In the genomic region with DNA sequence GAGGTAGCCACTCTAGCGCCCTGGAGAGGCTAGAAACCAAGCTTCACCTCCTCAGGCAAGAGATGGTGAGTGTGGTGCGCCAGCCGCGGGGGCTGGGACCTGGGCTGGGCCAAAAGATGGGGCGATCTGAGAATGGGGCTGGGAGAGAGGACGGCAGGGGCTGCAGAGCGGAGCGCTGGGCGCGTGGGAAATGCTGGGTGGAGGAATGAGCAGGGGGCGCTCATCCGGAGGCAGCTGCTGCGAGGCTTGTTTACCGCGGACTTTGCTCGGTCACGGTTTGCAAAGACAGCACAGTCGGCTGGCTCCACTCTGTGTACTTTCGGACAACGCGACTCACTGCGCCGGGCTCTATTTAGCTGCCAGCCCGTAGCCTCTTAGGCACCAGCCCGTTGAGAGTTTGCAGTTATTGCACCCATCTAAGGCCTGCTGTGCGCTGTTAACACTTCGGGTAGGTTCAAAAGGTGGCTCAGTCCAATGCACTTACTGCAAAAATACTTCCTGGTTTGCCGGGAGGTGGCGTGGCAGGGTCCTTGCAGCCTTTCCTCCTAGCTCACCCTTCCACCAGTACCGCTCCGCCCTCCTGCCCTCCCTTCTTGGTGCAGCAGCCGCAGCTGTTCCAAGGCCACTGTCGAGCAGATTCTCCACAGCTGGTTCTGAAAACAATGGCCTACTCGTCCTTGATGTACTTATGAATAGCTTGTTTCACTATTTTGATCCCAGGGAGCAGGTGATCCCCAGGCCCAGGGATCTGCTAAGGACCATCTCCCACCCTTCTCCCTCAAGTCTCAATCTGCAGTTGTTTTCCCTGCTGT, we compare ENCODE assay signal across 8 cellular contexts. TPM values are rescaled to one million over a fixed set of nuclear protein-coding genes. Genes with fewer than 3 reads are reported as not detected.
A peak's percentile ranks its signal among the peaks of the same experiment; 100 is the strongest.
DNase-seq lines count a peak whose midpoint lies in the region; ATAC-seq and TF ChIP-seq lines count a peak whose summit lies in the region.

No MANE protein-coding gene starts in this region.

- peak overlapping the region; percentile 83 for H2AFZ ChIP-seq in KMS-11 (ENCODE audit: low read depth)

- DNase-seq in Daoy (ENCODE audit: low read depth) (peak; percentile 95), Peyer's patch (peak; percentile 33 to 89 (median 88)), left lung (peak; percentile 88 to 90)
- DNase-seq in activated T-cell treated with anti-CD3 and anti-CD28 coated beads, Interleukin-2, amount 50 U/mL, for 4 hours = no peak

- H3K36me3 Mint-ChIP-seq in activated T-cell treated with anti-CD3 and anti-CD28 coated beads, Interleukin-2, amount 50 U/mL, for 4 hours (ENCODE audit: insufficient read depth) = no peaks in the 10 kb centered on the region

- peaks cover 4% of the 10 kb centered on the region for H3K9me3 Mint-ChIP-seq in activated T-cell treated with anti-CD3 and anti-CD28 coated beads, Interleukin-2, amount 50 U/mL, for 4 hours

- H3K27me3 ChIP-seq in KMS-11 (ENCODE audit: insufficient read depth, low read depth) = no peaks in the 10 kb centered on the region
- no peaks in the 10 kb centered on the region for H3K27me3 ChIP-seq in Peyer's patch
- no peaks in the 10 kb centered on the region for H3K27me3 ChIP-seq in duodenal mucosa (ENCODE audit: control insufficient read depth in 1 of 2, insufficient read depth in 2 of 2, low read length in 2 of 2)
- H3K27me3 ChIP-seq in left lung = peaks cover 4 to 36% of the 10 kb centered on the region in 2 donors
- no peaks in the 10 kb centered on the region for H3K27me3 ChIP-seq in subcutaneous abdominal adipose tissue (ENCODE audit: control insufficient read depth in 5 of 5, insufficient read depth in 4 of 5, low read length in 5 of 5)

- no peaks in the 10 kb centered on the region for H4K20me1 ChIP-seq in KMS-11 (ENCODE audit: insufficient read depth)

- H3K36me3 ChIP-seq in KMS-11 (ENCODE audit: insufficient read depth) = no peaks in the 10 kb centered on the region
- no peaks in the 10 kb centered on the region for H3K36me3 ChIP-seq in Peyer's patch
- H3K36me3 ChIP-seq in duodenal mucosa (ENCODE audit: control insufficient read depth in 1 of 2, insufficient read depth in 2 of 2, low read length in 2 of 2) = no peaks in the 10 kb centered on the region
- H3K36me3 ChIP-seq in left lung = no peaks in the 10 kb centered on the region
- no peaks in the 10 kb centered on the region for H3K36me3 ChIP-seq in subcutaneous abdominal adipose tissue (ENCODE audit: control insufficient read depth in 5 of 5, insufficient read depth in 5 of 5, low read length in 5 of 5)

- H3K9ac ChIP-seq in KMS-11 (peak overlapping the region; percentile 90), duodenal mucosa (ENCODE audit: low read depth in 1 of 2, low read length in 2 of 2) (peak overlapping the region; percentile 74 to 79), subcutaneous abdominal adipose tissue (ENCODE audit: low read length in 5 of 5) (peak overlapping the region; percentile 63 to 84 (median 72))

- H3K4me1 ChIP-seq in KMS-11 (ENCODE audit: low read depth, poor library complexity, severe bottlenecking) (peaks cover 37% of the 10 kb centered on the region), Peyer's patch (no peaks in the 10 kb centered on the region), duodenal mucosa (ENCODE audit: control insufficient read depth in 1 of 2, insufficient read depth in 2 of 2, low read length in 2 of 2) (peaks cover 4 to 5% of the 10 kb centered on the region in 2 donors), left lung (no peaks in the 10 kb centered on the region), subcutaneous abdominal adipose tissue (ENCODE audit: control insufficient read depth in 5 of 5, insufficient read depth in 5 of 5, low read length in 5 of 5) (peaks cover 0 to 52% (median 41%) of the 10 kb centered on the region in 5 donors)

- H3K27me3 Mint-ChIP-seq in activated T-cell treated with anti-CD3 and anti-CD28 coated beads, Interleukin-2, amount 50 U/mL, for 4 hours (ENCODE audit: low read depth) = peaks cover 16% of the 10 kb centered on the region

- H3K79me2 ChIP-seq in KMS-11 (ENCODE audit: insufficient read depth, low read depth) = peaks cover 6% of the 10 kb centered on the region; the same call in 1 of the 2 replicates

- H3K4me3 ChIP-seq in KMS-11 (IDR thresholded peaks at IDR 0.05; ENCODE audit: insufficient read depth, low read depth, low read length) (no peak overlapping the region), Peyer's patch (peak overlapping the region; percentile 36 to 82 (median 62)), duodenal mucosa (ENCODE audit: low read depth in 1 of 2, low read length in 2 of 2) (peak overlapping the region; percentile 90 to 91), left lung (peak overlapping the region; percentile 54 to 57), subcutaneous abdominal adipose tissue (ENCODE audit: low read depth in 1 of 5, low read length in 5 of 5) (peak overlapping the region; percentile 90 to 100 (median 92))

- no peaks in the 10 kb centered on the region for H3K9me3 ChIP-seq in Peyer's patch
- H3K9me3 ChIP-seq in duodenal mucosa (ENCODE audit: control insufficient read depth in 1 of 2, low read length in 2 of 2) = no peaks in the 10 kb centered on the region
- no peaks in the 10 kb centered on the region for H3K9me3 ChIP-seq in left lung
- no peaks in the 10 kb centered on the region for H3K9me3 ChIP-seq in subcutaneous abdominal adipose tissue (ENCODE audit: control insufficient read depth in 5 of 5, low read length in 5 of 5)

- TF ChIP-seq CTCF in KMS-11 (conservative IDR thresholded peaks at IDR 0.05; ENCODE audit: low read depth, low read length) = peak; percentile 48; the same call in 1 of the 2 replicates
- TF ChIP-seq CTCF in Peyer's patch (IDR thresholded peaks at IDR 0.05) = peak in 4 of 6 experiments; percentile 9 to 55 (median 46)
- no peak for TF ChIP-seq CTCF in left lung (IDR thresholded peaks at IDR 0.05)

- no peak overlapping the region for H3K4me3 Mint-ChIP-seq in activated T-cell treated with anti-CD3 and anti-CD28 coated beads, Interleukin-2, amount 50 U/mL, for 4 hours

- H3K4me1 Mint-ChIP-seq in activated T-cell treated with anti-CD3 and anti-CD28 coated beads, Interleukin-2, amount 50 U/mL, for 4 hours (ENCODE audit: low read depth) = no peaks in the 10 kb centered on the region

- peak; percentile 85 for ATAC-seq in GM21717 (IDR thresholded peaks at IDR 0.05; ENCODE audit: unreplicated experiment)
- ATAC-seq in left lung = peak; percentile 92
- ATAC-seq in activated T-cell treated with anti-CD3 and anti-CD28 coated beads, Interleukin-2, amount 50 U/mL, for 4 hours = no peak

- TF ChIP-seq POLR2A in Peyer's patch (IDR thresholded peaks at IDR 0.05) = peak; percentile 62 to 66

- H3K4me2 ChIP-seq in KMS-11 = peak overlapping the region; percentile 68

- intact Hi-C loops in left lung (cut with DNase I) = no loop called here

- peak overlapping the region; percentile 96 for H3K27ac ChIP-seq in KMS-11
- peak overlapping the region; percentile 67 to 97 (median 86) for H3K27ac ChIP-seq in Peyer's patch
- H3K27ac ChIP-seq in duodenal mucosa (ENCODE audit: low read depth, low read length) = peak overlapping the region; percentile 82
- H3K27ac ChIP-seq in left lung = peak overlapping the region; percentile 64 to 95
- H3K27ac ChIP-seq in subcutaneous abdominal adipose tissue (ENCODE audit: low read depth, low read length) = peak overlapping the region; percentile 85

RNA-seq across cellular contexts. Expression of a gene that starts 1.3 kb away (rescaled TPM):
- total RNA-seq in Daoy (2014; rRNA removed; shearing (Covaris generic)) = 2.0 and 2.4 TPM in 2 replicates
- total RNA-seq in Peyer's patch (10 to 100 TPM in 3 of 4 donors, 1 to 10 TPM in 1; 7.4 to 33.3 (median 14.3) TPM), left lung (10 to 100 TPM; 37.7 to 37.8 TPM)
- total RNA-seq in activated T-cell treated with anti-CD3 and anti-CD28 coated beads, Interleukin-2, amount 50 U/mL, for 4 hours = not detected

Comparison
In these comparisons a context has a peak if more than half of its experiments do, and no peak if none do; other contexts are left out.
1. ATAC-seq: peak in GM21717 (single experiment) and left lung (single experiment); none in activated T-cell treated with anti-CD3 and anti-CD28 coated beads, Interleukin-2, amount 50 U/mL, for 4 hours (0 of 2).
2. CTCF ChIP-seq: peak in KMS-11 (single experiment) and Peyer's patch (4 of 6); none in left lung (0 of 2).
3. Peak in every context shown above with its lines, with median percentiles within 50 percentile points of each other: H3K27ac ChIP-seq and H3K9ac ChIP-seq.